In genomic region chr5:114206640-114207039, GRCh38 we compare ENCODE assay signal across 24 cellular contexts.
DNase-seq lines count a peak whose midpoint lies in the region; ATAC-seq, FAIRE-seq and TF ChIP-seq lines count a peak whose summit lies in the region.
"Had no signal": no experiment of that assay in that cellular context is flagged by ENCODE, and none has a peak within 500 bp of the region (broad histone marks: within the 10 kb centered on the region; RNA-seq: fewer than 3 reads in every experiment).

No MANE protein-coding gene starts in this region.

- TF ChIP-seq POLR2A in body of pancreas (IDR thresholded peaks at IDR 0.05), result no peak

- intact Hi-C loops in body of pancreas (cut with DNase I), result no loop called here
- intact Hi-C loops in pancreas (cut with DNase I), result no loop called here

- 32 to 33% methylated on average over 3 of the region's 3 CpGs for WGBS in body of pancreas, 2 donors
- WGBS in pancreas, 2 donors, result 27 to 38% methylated on average over 3 of the region's 3 CpGs

- H3K9me3 Mint-ChIP-seq in HFFc6, result no peaks in the 10 kb centered on the region

- no peak for FAIRE-seq in pancreas (lab: Jason Lieb, UNC)
- FAIRE-seq: A549, GM12878, GM12892, GM18507 had no signal

- H3K27ac ChIP-seq in body of pancreas, result peak overlapping the region in 2 of 4 donors; percentile 61 to 74
- peak overlapping the region in 2 of 4 donors; percentile 63 for H3K27ac ChIP-seq in pancreas
- H3K27ac ChIP-seq: 22Rv1; A549; BLaER1 treated with 17β-estradiol and CSF1 and Interleukin-3, amounts not matched to agents 10 nM and 100 nM; C4-2B had no signal

- H3K4me3 Mint-ChIP-seq in HFFc6, result peak overlapping the region; percentile 62; the same call in 1 of the 2 replicates
- H3K4me3 Mint-ChIP-seq: B cell; CD4-positive, alpha-beta T cell; CD8-positive, alpha-beta T cell had no signal

- DNase-seq in HFFc6 (no peak), body of pancreas (peak; percentile 23 to 65 (median 42)), pancreas (peak in 3 of 6 donors; percentile 17 to 67 (median 51)), NCI-H1694 treated with DMSO at 0.1 percent for 48 hours (lab: John Stamatoyannopoulos, UW) (no peak)
- DNase-seq in effector CD8-positive, alpha-beta T cell (lab: John Stamatoyannopoulos, UW), result no peak
- DNase-seq: AML-193; CD4-positive, alpha-beta T cell; CD8-positive, alpha-beta T cell; COR-L47; DMS 273 treated with DMSO at 0.1 percent for 48 hours; DMS153; DMS53; DMS79; DND-41; EL; GDM1 had no signal

- TF ChIP-seq CTCF in HFFc6 (IDR thresholded peaks at IDR 0.05) (no peak), body of pancreas (IDR thresholded peaks at IDR 0.05) (peak in 1 of 7 experiments; percentile 8), pancreas (IDR thresholded peaks at IDR 0.05) (no peak)

- peak; percentile 92 for ATAC-seq in body of pancreas
- peak; percentile 91 to 96 (median 93) for ATAC-seq in pancreas
- ATAC-seq: A549; CD8-positive, alpha-beta T cell; GM12878 had no signal

- H3K36me3 ChIP-seq in body of pancreas (replicated peaks in 1 of 2; ENCODE audit: insufficient read depth in 1 of 2, low read depth in 2 of 2) (no peaks in the 10 kb centered on the region), pancreas (no peaks in the 10 kb centered on the region)
- H3K36me3 ChIP-seq: BLaER1 treated with 17β-estradiol and CSF1 and Interleukin-3, amounts not matched to agents 10 nM and 100 nM had no signal

- H3K27me3 ChIP-seq in body of pancreas (no peaks in the 10 kb centered on the region), pancreas (no peaks in the 10 kb centered on the region)
- H3K27me3 ChIP-seq: BLaER1 treated with 17β-estradiol and CSF1 and Interleukin-3, amounts not matched to agents 10 nM and 100 nM had no signal

- H3K9me3 ChIP-seq in body of pancreas (no peaks in the 10 kb centered on the region), pancreas (peaks cover 0 to 4% (median 0%) of the 10 kb centered on the region in 4 donors)
- H3K9me3 ChIP-seq: A549 had no signal

- H3K4me3 ChIP-seq in body of pancreas (no peak overlapping the region), pancreas (peak overlapping the region in 2 of 4 donors; percentile 21)
- H3K4me3 ChIP-seq: A549; BLaER1 treated with 17β-estradiol and CSF1 and Interleukin-3, amounts not matched to agents 10 nM and 100 nM; GM12878 had no signal

- peaks cover 15% of the 10 kb centered on the region for H3K4me1 ChIP-seq in body of pancreas
- H3K4me1 ChIP-seq in pancreas, result peaks cover 0 to 18% (median 5%) of the 10 kb centered on the region in 3 donors
- H3K4me1 ChIP-seq: A549; BLaER1 treated with 17β-estradiol and CSF1 and Interleukin-3, amounts not matched to agents 10 nM and 100 nM had no signal

- no peaks in the 10 kb centered on the region; the same call in 1 of the 2 replicates for H3K36me3 Mint-ChIP-seq in HFFc6 (ENCODE audit: low read depth)
- H3K36me3 Mint-ChIP-seq: CD8-positive, alpha-beta T cell had no signal

- peak overlapping the region; percentile 2; the same call in 1 of the 2 replicates for H3K27ac Mint-ChIP-seq in HFFc6
- H3K27ac Mint-ChIP-seq: B cell; CD4-positive, alpha-beta T cell; CD8-positive, alpha-beta T cell had no signal

- H3K27me3 Mint-ChIP-seq in HFFc6 (ENCODE audit: insufficient read depth), result peaks cover 2% of the 10 kb centered on the region; the same call in 1 of the 2 replicates
- H3K27me3 Mint-ChIP-seq: B cell; CD4-positive, alpha-beta T cell had no signal

- peaks cover 58% of the 10 kb centered on the region for H3K4me1 Mint-ChIP-seq in HFFc6 (ENCODE audit: low read depth)
- H3K4me1 Mint-ChIP-seq: B cell had no signal

Comparison
In these comparisons a context has a peak if more than half of its experiments do, and no peak if none do; other contexts are left out.
1. DNase-seq: peak in body of pancreas (4 of 4); none in HFFc6 (single experiment), NCI-H1694 treated with DMSO at 0.1 percent for 48 hours (single experiment) and effector CD8-positive, alpha-beta T cell (single experiment).